In genomic region chr19:10407102-10407501, GRCh38 we compare ENCODE assay signal across 24 cellular contexts. TPM values are rescaled to one million over a fixed set of nuclear protein-coding genes. Genes with fewer than 3 reads are reported as not detected.
A peak's percentile ranks its signal among the peaks of the same experiment; 100 is the strongest.
DNase-seq lines count a peak whose midpoint lies in the region; ATAC-seq, FAIRE-seq and TF ChIP-seq lines count a peak whose summit lies in the region.
"Had no signal": no experiment of that assay in that cellular context is flagged by ENCODE, and none has a peak within 500 bp of the region (broad histone marks: within the 10 kb centered on the region; RNA-seq: fewer than 3 reads in every experiment).

No MANE protein-coding gene starts in this region.

- no peak for FAIRE-seq in GM19239 (lab: Jason Lieb, UNC)
- FAIRE-seq: A204.1, G401.6, GM18507, pancreas, RCC 7860 had no signal

- no peaks in the 10 kb centered on the region for H3K9me3 Mint-ChIP-seq in activated CD4-positive, alpha-beta T cell treated with anti-CD3 and anti-CD28 coated beads, Interleukin-2, amount 10 ng/mL, durations not matched to agents 7 days and 5 days
- no peaks in the 10 kb centered on the region for H3K9me3 Mint-ChIP-seq in activated CD4-positive, alpha-beta T cell treated with anti-CD3 and anti-CD28 coated beads for 36 hours (ENCODE audit: low read depth)
- no peaks in the 10 kb centered on the region for H3K9me3 Mint-ChIP-seq in CD4-positive, alpha-beta T cell
- no peaks in the 10 kb centered on the region for H3K9me3 Mint-ChIP-seq in activated CD8-positive, alpha-beta T cell treated with anti-CD3 and anti-CD28 coated beads for 36 hours
- H3K9me3 Mint-ChIP-seq in naive thymus-derived CD8-positive, alpha-beta T cell: peaks cover 0 to 2% (median 0%) of the 10 kb centered on the region in 9 donors

- no peaks in the 10 kb centered on the region for H3K27me3 ChIP-seq in CD4-positive, alpha-beta T cell (ENCODE audit: control insufficient read depth, insufficient read depth, low read length)
- H3K27me3 ChIP-seq: pancreas had no signal

- no peak for DNase-seq in activated CD4-positive, alpha-beta T cell treated with anti-CD3 and anti-CD28 coated beads, Interleukin-2, amount 10 ng/mL, durations not matched to agents 7 days and 5 days
- DNase-seq in activated CD4-positive, alpha-beta T cell treated with anti-CD3 and anti-CD28 coated beads for 36 hours: no peak
- DNase-seq in CD4-positive, alpha-beta T cell: no peak
- DNase-seq in activated CD8-positive, alpha-beta T cell treated with anti-CD3 and anti-CD28 coated beads for 36 hours: no peak
- DNase-seq in naive thymus-derived CD8-positive, alpha-beta T cell: no peak
- DNase-seq in GM19239 (ENCODE audit: insufficient read length, low spot score): no peak
- DNase-seq: activated effector memory CD4-positive, alpha-beta T cell treated with Interleukin-2 at 50 U/mL for 16 hours; H7; heart left ventricle; left colon; mesenchymal stem cell; NCI-H1436; NCI-H524 treated with DMSO at 0.1 percent for 48 hours; pancreas; right cardiac atrium; stimulated activated CD4-positive, alpha-beta T cell treated with anti-CD3 and anti-CD28 coated beads, Interleukin-12 subunit alpha, Interleukin-12 subunit beta, amount 100 ng/mL, for 4 hours; T-helper 9 cell had no signal

- H3K9me3 ChIP-seq in CD4-positive, alpha-beta T cell (ENCODE audit: control insufficient read depth, low read length): no peaks in the 10 kb centered on the region
- H3K9me3 ChIP-seq: heart left ventricle, pancreas had no signal

- H3K36me3 Mint-ChIP-seq in activated CD4-positive, alpha-beta T cell treated with anti-CD3 and anti-CD28 coated beads, Interleukin-2, amount 10 ng/mL, durations not matched to agents 7 days and 5 days (ENCODE audit: low read depth): peaks cover 14% of the 10 kb centered on the region
- H3K36me3 Mint-ChIP-seq in activated CD4-positive, alpha-beta T cell treated with anti-CD3 and anti-CD28 coated beads for 36 hours (ENCODE audit: low read depth): peaks cover 12% of the 10 kb centered on the region
- peaks cover 23% of the 10 kb centered on the region for H3K36me3 Mint-ChIP-seq in CD4-positive, alpha-beta T cell (ENCODE audit: low read depth)
- peaks cover 14% of the 10 kb centered on the region for H3K36me3 Mint-ChIP-seq in activated CD8-positive, alpha-beta T cell treated with anti-CD3 and anti-CD28 coated beads for 36 hours (ENCODE audit: low read depth)
- no peaks in the 10 kb centered on the region for H3K36me3 Mint-ChIP-seq in naive thymus-derived CD8-positive, alpha-beta T cell

- POLR2A ChIA-PET in activated CD4-positive, alpha-beta T cell treated with anti-CD3 and anti-CD28 coated beads, Interleukin-2, amount 10 ng/mL, durations not matched to agents 7 days and 5 days (lab: Charles Lee): no interaction called here
- POLR2A ChIA-PET in activated CD4-positive, alpha-beta T cell treated with anti-CD3 and anti-CD28 coated beads for 36 hours (lab: Charles Lee): no interaction called here
- POLR2A ChIA-PET in CD4-positive, alpha-beta T cell (lab: Charles Lee): interaction anchor here (1.1 to 2.0 kb wide), 4 partner anchors 9 to 136 kb away, joined by 3 to 10 read pairs (median 3); partner anchors contain the start of gene ICAM1
- POLR2A ChIA-PET in activated CD8-positive, alpha-beta T cell treated with anti-CD3 and anti-CD28 coated beads for 36 hours (lab: Charles Lee): interaction anchor here (1.4 to 11.5 kb wide), 3 partner anchors 10 to 147 kb away, joined by 4 to 161 read pairs (median 26); partner anchors contain the start of gene PDE4A
- POLR2A ChIA-PET in naive thymus-derived CD8-positive, alpha-beta T cell (lab: Charles Lee): interaction anchor here (0.6 to 9.8 kb wide), 6 partner anchors 8 to 1121 kb away, joined by 3 to 91 read pairs (median 4); no protein-coding TSS in a partner anchor

- no peak for TF ChIP-seq CTCF in CD4-positive, alpha-beta T cell (IDR thresholded peaks at IDR 0.05)
- no peak for TF ChIP-seq CTCF in activated CD8-positive, alpha-beta T cell treated with anti-CD3 and anti-CD28 coated beads for 36 hours (IDR thresholded peaks at IDR 0.05)

- no peak overlapping the region for H3K27ac ChIP-seq in CD4-positive, alpha-beta T cell (ENCODE audit: low read depth, low read length)
- H3K27ac ChIP-seq: cardiac muscle cell, pancreas had no signal

- CTCF ChIA-PET in activated CD4-positive, alpha-beta T cell treated with anti-CD3 and anti-CD28 coated beads, Interleukin-2, amount 10 ng/mL, durations not matched to agents 7 days and 5 days (lab: Charles Lee): interaction anchor here (1.1 to 19.2 kb wide), 2 partner anchors 17 to 18 kb away, joined by 3 to 612 read pairs; partner anchors contain the start of gene PDE4A
- CTCF ChIA-PET in activated CD4-positive, alpha-beta T cell treated with anti-CD3 and anti-CD28 coated beads for 36 hours (lab: Charles Lee): interaction anchor here (0.6 to 10.9 kb wide), 7 partner anchors 8 to 474 kb away, joined by 3 to 135 read pairs (median 5); no protein-coding TSS in a partner anchor
- CTCF ChIA-PET in CD4-positive, alpha-beta T cell (lab: Charles Lee): interaction anchor here (0.8 to 8.2 kb wide), 5 partner anchors 8 to 29 kb away, joined by 4 to 129 read pairs (median 4); no protein-coding TSS in a partner anchor
- CTCF ChIA-PET in activated CD8-positive, alpha-beta T cell treated with anti-CD3 and anti-CD28 coated beads for 36 hours (lab: Charles Lee): interaction anchor here (1.5 to 21.1 kb wide), 4 partner anchors 15 to 137 kb away, joined by 3 to 587 read pairs (median 8); partner anchors contain the start of genes ICAM1 and PDE4A

- intact Hi-C loops in activated CD4-positive, alpha-beta T cell treated with anti-CD3 and anti-CD28 coated beads for 36 hours (cut with DNase I, micrococcal nuclease): loop anchor here in 1 of 2 experiments (10.0 kb wide), 1 partner anchor 688 kb away; no protein-coding TSS in a partner anchor
- intact Hi-C loops in CD4-positive, alpha-beta T cell (cut with DNase I, micrococcal nuclease): loop anchor here in 1 of 2 experiments (5.0 to 10.0 kb wide), 3 partner anchors 70 to 572 kb away; partner anchors contain the start of genes ANGPTL6, PIN1 and PPAN
- intact Hi-C loops in activated CD8-positive, alpha-beta T cell treated with anti-CD3 and anti-CD28 coated beads for 36 hours (cut with micrococcal nuclease): loop anchor here (10.0 kb wide), 1 partner anchor 68 kb away; no protein-coding TSS in a partner anchor

- H3K4me3 Mint-ChIP-seq in activated CD4-positive, alpha-beta T cell treated with anti-CD3 and anti-CD28 coated beads, Interleukin-2, amount 10 ng/mL, durations not matched to agents 7 days and 5 days: peak overlapping the region; percentile 8
- H3K4me3 Mint-ChIP-seq in activated CD4-positive, alpha-beta T cell treated with anti-CD3 and anti-CD28 coated beads for 36 hours: no peak overlapping the region
- H3K4me3 Mint-ChIP-seq in CD4-positive, alpha-beta T cell: peak overlapping the region; percentile 54
- no peak overlapping the region for H3K4me3 Mint-ChIP-seq in activated CD8-positive, alpha-beta T cell treated with anti-CD3 and anti-CD28 coated beads for 36 hours
- peak overlapping the region in 4 of 10 donors; percentile 16 to 65 (median 52) for H3K4me3 Mint-ChIP-seq in naive thymus-derived CD8-positive, alpha-beta T cell

- no peaks in the 10 kb centered on the region for H3K27me3 Mint-ChIP-seq in activated CD4-positive, alpha-beta T cell treated with anti-CD3 and anti-CD28 coated beads, Interleukin-2, amount 10 ng/mL, durations not matched to agents 7 days and 5 days
- H3K27me3 Mint-ChIP-seq in activated CD4-positive, alpha-beta T cell treated with anti-CD3 and anti-CD28 coated beads for 36 hours: no peaks in the 10 kb centered on the region
- H3K27me3 Mint-ChIP-seq in CD4-positive, alpha-beta T cell: peaks cover 3% of the 10 kb centered on the region
- no peaks in the 10 kb centered on the region for H3K27me3 Mint-ChIP-seq in activated CD8-positive, alpha-beta T cell treated with anti-CD3 and anti-CD28 coated beads for 36 hours
- no peaks in the 10 kb centered on the region for H3K27me3 Mint-ChIP-seq in naive thymus-derived CD8-positive, alpha-beta T cell

- H3K27ac Mint-ChIP-seq in activated CD4-positive, alpha-beta T cell treated with anti-CD3 and anti-CD28 coated beads, Interleukin-2, amount 10 ng/mL, durations not matched to agents 7 days and 5 days: peak overlapping the region; percentile 78
- no peak overlapping the region for H3K27ac Mint-ChIP-seq in activated CD4-positive, alpha-beta T cell treated with anti-CD3 and anti-CD28 coated beads for 36 hours
- H3K27ac Mint-ChIP-seq in CD4-positive, alpha-beta T cell: peak overlapping the region; percentile 85
- peak overlapping the region; percentile 89 for H3K27ac Mint-ChIP-seq in activated CD8-positive, alpha-beta T cell treated with anti-CD3 and anti-CD28 coated beads for 36 hours
- peak overlapping the region in 8 of 10 donors; percentile 35 to 91 (median 64) for H3K27ac Mint-ChIP-seq in naive thymus-derived CD8-positive, alpha-beta T cell

- H3K4me1 Mint-ChIP-seq in activated CD4-positive, alpha-beta T cell treated with anti-CD3 and anti-CD28 coated beads, Interleukin-2, amount 10 ng/mL, durations not matched to agents 7 days and 5 days: peaks cover 77% of the 10 kb centered on the region
- peaks cover 67% of the 10 kb centered on the region for H3K4me1 Mint-ChIP-seq in activated CD4-positive, alpha-beta T cell treated with anti-CD3 and anti-CD28 coated beads for 36 hours
- H3K4me1 Mint-ChIP-seq in CD4-positive, alpha-beta T cell (ENCODE audit: low read depth): peaks cover 72% of the 10 kb centered on the region
- H3K4me1 Mint-ChIP-seq in activated CD8-positive, alpha-beta T cell treated with anti-CD3 and anti-CD28 coated beads for 36 hours (ENCODE audit: low read depth): peaks cover 73% of the 10 kb centered on the region
- H3K4me1 Mint-ChIP-seq in naive thymus-derived CD8-positive, alpha-beta T cell: peaks cover 33 to 85% (median 77%) of the 10 kb centered on the region in 4 donors

- no peak for ATAC-seq in activated CD4-positive, alpha-beta T cell treated with anti-CD3 and anti-CD28 coated beads for 36 hours
- no peak for ATAC-seq in CD4-positive, alpha-beta T cell (ENCODE audit: poor library complexity)
- ATAC-seq in activated CD8-positive, alpha-beta T cell treated with anti-CD3 and anti-CD28 coated beads for 36 hours: no peak
- ATAC-seq in naive thymus-derived CD8-positive, alpha-beta T cell: no peak
- no peak for ATAC-seq in GM21526 (IDR thresholded peaks at IDR 0.05; ENCODE audit: low FRiP score, unreplicated experiment)
- ATAC-seq in GM18868 (IDR thresholded peaks at IDR 0.05; ENCODE audit: unreplicated experiment): no peak
- ATAC-seq: heart left ventricle, left colon, pancreas, right cardiac atrium had no signal

RNA-seq across cellular contexts. Expression of gene CDC37, which starts 3.8 kb away (rescaled TPM):
- 100 to 1,000 TPM; 200 to 205 TPM for total RNA-seq in activated CD4-positive, alpha-beta T cell treated with anti-CD3 and anti-CD28 coated beads, Interleukin-2, amount 10 ng/mL, durations not matched to agents 7 days and 5 days
- total RNA-seq in activated CD4-positive, alpha-beta T cell treated with anti-CD3 and anti-CD28 coated beads for 36 hours: 100 to 1,000 TPM; 178 to 190 TPM
- total RNA-seq in CD4-positive, alpha-beta T cell: 100 to 1,000 TPM; 162 to 164 TPM
- total RNA-seq in activated CD8-positive, alpha-beta T cell treated with anti-CD3 and anti-CD28 coated beads for 36 hours: 100 to 1,000 TPM; 236 to 238 TPM
- 100 to 1,000 TPM; 155 to 158 TPM for total RNA-seq in naive thymus-derived CD8-positive, alpha-beta T cell
- 10 to 100 TPM; 63.2 to 81.1 (median 65.6) TPM for polyA plus RNA-seq in naive thymus-derived CD8-positive, alpha-beta T cell

RNA-seq across cellular contexts. Expression of gene PDE4A, which starts 13.2 kb away (rescaled TPM):
- total RNA-seq in activated CD4-positive, alpha-beta T cell treated with anti-CD3 and anti-CD28 coated beads, Interleukin-2, amount 10 ng/mL, durations not matched to agents 7 days and 5 days: 10 to 100 TPM; 12.7 to 14.3 TPM
- total RNA-seq in activated CD4-positive, alpha-beta T cell treated with anti-CD3 and anti-CD28 coated beads for 36 hours: 1 to 10 TPM; 3.9 to 4.3 TPM
- 1 to 10 TPM; 1.5 to 2.1 TPM for total RNA-seq in CD4-positive, alpha-beta T cell
- total RNA-seq in activated CD8-positive, alpha-beta T cell treated with anti-CD3 and anti-CD28 coated beads for 36 hours: 10 to 100 TPM; 24.6 to 25.5 TPM
- total RNA-seq in naive thymus-derived CD8-positive, alpha-beta T cell: under 1 TPM; 0.88 to 0.99 TPM
- polyA plus RNA-seq in naive thymus-derived CD8-positive, alpha-beta T cell: 1 to 10 TPM in 2 of 3 donors, under 1 TPM in 1; 0.33 to 2.5 (median 1.9) TPM

RNA-seq across cellular contexts. Expression of gene TYK2, which starts 26.7 kb away (rescaled TPM):
- total RNA-seq in activated CD4-positive, alpha-beta T cell treated with anti-CD3 and anti-CD28 coated beads, Interleukin-2, amount 10 ng/mL, durations not matched to agents 7 days and 5 days: 100 to 1,000 TPM; 251 to 263 TPM
- total RNA-seq in activated CD4-positive, alpha-beta T cell treated with anti-CD3 and anti-CD28 coated beads for 36 hours: 100 to 1,000 TPM; 151 to 197 TPM
- total RNA-seq in CD4-positive, alpha-beta T cell: 100 to 1,000 TPM; 229 to 253 TPM
- 100 to 1,000 TPM; 143 TPM for total RNA-seq in activated CD8-positive, alpha-beta T cell treated with anti-CD3 and anti-CD28 coated beads for 36 hours
- 100 to 1,000 TPM; 313 to 319 TPM for total RNA-seq in naive thymus-derived CD8-positive, alpha-beta T cell
- polyA plus RNA-seq in naive thymus-derived CD8-positive, alpha-beta T cell: 10 to 100 TPM; 33.4 to 50.3 (median 43.9) TPM

Comparison
In these comparisons a context has a peak if more than half of its experiments do, and no peak if none do; other contexts are left out.
1. H3K4me3 Mint-ChIP-seq: peak in activated CD4-positive, alpha-beta T cell treated with anti-CD3 and anti-CD28 coated beads, Interleukin-2, amount 10 ng/mL, durations not matched to agents 7 days and 5 days (single experiment) and CD4-positive, alpha-beta T cell (single experiment); none in activated CD4-positive, alpha-beta T cell treated with anti-CD3 and anti-CD28 coated beads for 36 hours (single experiment) and activated CD8-positive, alpha-beta T cell treated with anti-CD3 and anti-CD28 coated beads for 36 hours (single experiment).
2. POLR2A ChIA-PET loops: an anchor here in CD4-positive, alpha-beta T cell (1.1 to 2.0 kb wide), activated CD8-positive, alpha-beta T cell treated with anti-CD3 and anti-CD28 coated beads for 36 hours (1.4 to 11.5 kb wide) and naive thymus-derived CD8-positive, alpha-beta T cell (0.6 to 9.8 kb wide); none called in activated CD4-positive, alpha-beta T cell treated with anti-CD3 and anti-CD28 coated beads, Interleukin-2, amount 10 ng/mL, durations not matched to agents 7 days and 5 days and activated CD4-positive, alpha-beta T cell treated with anti-CD3 and anti-CD28 coated beads for 36 hours.